24 cellular contexts compared by ENCODE assay signal in genomic region chr2:101467306-101467705, GRCh38. TPM values are rescaled to one million over a fixed set of nuclear protein-coding genes. Genes with fewer than 3 reads are reported as not detected.
DNase-seq lines count a peak whose midpoint lies in the region; ATAC-seq and TF ChIP-seq lines count a peak whose summit lies in the region.
"Had no signal": no experiment of that assay in that cellular context is flagged by ENCODE, and none has a peak within 500 bp of the region (broad histone marks: within the 10 kb centered on the region; RNA-seq: fewer than 3 reads in every experiment).

No MANE protein-coding gene starts in this region.

- no peaks in the 10 kb centered on the region for H3K9me3 Mint-ChIP-seq in WTC11
- no peaks in the 10 kb centered on the region for H3K9me3 Mint-ChIP-seq in CD8-positive, alpha-beta T cell
- H3K9me3 Mint-ChIP-seq: activated naive CD4-positive, alpha-beta T cell treated with anti-CD3 and anti-CD28 coated beads, Interleukin-2, amount 50 U/mL, for 72 hours; dendritic cell treated with granulocyte-macrophage colony-stimulating factor and Interleukin-4, amounts not matched to agents 40 ng/mL and 50 ng/mL, for 4 days had no signal

- CTCF ChIA-PET in WTC11 (lab: Charles Lee), result no interaction called here
- CTCF ChIA-PET in CD8-positive, alpha-beta T cell (lab: Charles Lee), result interaction anchor here (1.0 kb wide), 1 partner anchor 126 kb away, joined by 3 read pairs; no protein-coding TSS in a partner anchor

- peak; percentile 93 for ATAC-seq in WTC11
- ATAC-seq in CD8-positive, alpha-beta T cell, result no peak
- ATAC-seq: A549; activated CD4-positive, CD25-positive, alpha-beta regulatory T cell treated with anti-CD3 and anti-CD28 coated beads, Interleukin-2, amount 50 U/mL, for 24 hours; activated naive CD4-positive, alpha-beta T cell treated with anti-CD3 and anti-CD28 coated beads, Interleukin-2, amount 50 U/mL, for 72 hours; SK-N-SH treated with all-trans-retinoic acid at 6 μM for 48 hours had no signal

- no peak overlapping the region for H3K9ac ChIP-seq in HUES48 (ENCODE audit: low read depth, low read length)
- H3K9ac ChIP-seq: KMS-11 had no signal

- peak overlapping the region; percentile 58 for H3K27ac Mint-ChIP-seq in WTC11
- H3K27ac Mint-ChIP-seq in CD8-positive, alpha-beta T cell, result no peak overlapping the region
- H3K27ac Mint-ChIP-seq: activated naive CD4-positive, alpha-beta T cell treated with anti-CD3 and anti-CD28 coated beads, Interleukin-2, amount 50 U/mL, for 72 hours; dendritic cell treated with granulocyte-macrophage colony-stimulating factor and Interleukin-4, amounts not matched to agents 40 ng/mL and 50 ng/mL, for 4 days had no signal

- intact Hi-C loops in CD8-positive, alpha-beta T cell (cut with DNase I, micrococcal nuclease), result no loop called here

- no peaks in the 10 kb centered on the region for H3K36me3 ChIP-seq in HUES48 (ENCODE audit: control insufficient read depth, insufficient read depth, low read length)
- H3K36me3 ChIP-seq in CD8-positive, alpha-beta T cell (ENCODE audit: insufficient read depth, low read length), result no peaks in the 10 kb centered on the region
- H3K36me3 ChIP-seq: neutrophil, Peyer's patch, spleen had no signal

- H3K4me3 Mint-ChIP-seq in WTC11, result no peak overlapping the region
- H3K4me3 Mint-ChIP-seq in CD8-positive, alpha-beta T cell, result no peak overlapping the region
- H3K4me3 Mint-ChIP-seq: dendritic cell treated with granulocyte-macrophage colony-stimulating factor and Interleukin-4, amounts not matched to agents 40 ng/mL and 50 ng/mL, for 4 days had no signal

- peak overlapping the region; percentile 21 for H3K27ac ChIP-seq in HUES48 (ENCODE audit: low read depth, low read length)
- no peak overlapping the region for H3K27ac ChIP-seq in CD8-positive, alpha-beta T cell (ENCODE audit: low read depth, low read length)
- no peak overlapping the region for H3K27ac ChIP-seq in caudate nucleus (ENCODE audit: low read depth, low read length)
- H3K27ac ChIP-seq: A549, C4-2B, KMS-11, neutrophil, Peyer's patch, spleen had no signal

- no peak overlapping the region for H3K4me3 ChIP-seq in HUES48 (ENCODE audit: low read depth, low read length)
- H3K4me3 ChIP-seq in CD8-positive, alpha-beta T cell (ENCODE audit: low read depth, low read length), result no peak overlapping the region
- H3K4me3 ChIP-seq: A549, Peyer's patch, spleen had no signal

- peak; percentile 39 for DNase-seq in AG08396 (ENCODE audit: low spot score)
- no peak for DNase-seq in WTC11 (ENCODE audit: low spot score)
- peak; percentile 46 for DNase-seq in iPS-NIHi7 (ENCODE audit: extremely low spot score)
- no peak for DNase-seq in CD8-positive, alpha-beta T cell
- no peak for DNase-seq in NCI-H2171 (lab: John Stamatoyannopoulos, UW)
- DNase-seq in caudate nucleus (lab: John Stamatoyannopoulos, UW), result no peak
- DNase-seq in NAMALWA (ENCODE audit: low spot score), result no peak
- DNase-seq: activated CD8-positive, alpha-beta memory T cell treated with anti-CD3 and anti-CD28 coated beads for 24 hours; NCI-H1092; NCI-H748 treated with DMSO at 0.1 percent for 48 hours; Peyer's patch; spleen; stimulated activated CD4-positive, alpha-beta T cell treated with anti-CD3 and anti-CD28 coated beads, Interleukin-4, amount 100 ng/mL, for 4 hours; T1000 had no signal

- H3K27me3 ChIP-seq in HUES48 (ENCODE audit: control insufficient read depth, insufficient read depth, low read length), result no peaks in the 10 kb centered on the region
- no peaks in the 10 kb centered on the region for H3K27me3 ChIP-seq in CD8-positive, alpha-beta T cell (ENCODE audit: insufficient read depth, low read length)
- H3K27me3 ChIP-seq: Peyer's patch had no signal

- peaks cover 20% of the 10 kb centered on the region for H3K4me1 ChIP-seq in HUES48 (ENCODE audit: control insufficient read depth, insufficient read depth, low read length)
- H3K4me1 ChIP-seq in CD8-positive, alpha-beta T cell (ENCODE audit: insufficient read depth, low read length), result no peaks in the 10 kb centered on the region
- H3K4me1 ChIP-seq: Peyer's patch had no signal

- H3K9me3 ChIP-seq in HUES48 (ENCODE audit: control insufficient read depth, insufficient read depth, low read length), result no peaks in the 10 kb centered on the region
- H3K9me3 ChIP-seq in CD8-positive, alpha-beta T cell (ENCODE audit: low read length), result no peaks in the 10 kb centered on the region
- H3K9me3 ChIP-seq: A549, neutrophil, Peyer's patch, spleen had no signal

- H3K4me1 Mint-ChIP-seq in WTC11, result peaks cover 32% of the 10 kb centered on the region
- no peaks in the 10 kb centered on the region for H3K4me1 Mint-ChIP-seq in CD8-positive, alpha-beta T cell (ENCODE audit: low read depth)

- no peaks in the 10 kb centered on the region for H3K36me3 Mint-ChIP-seq in WTC11
- no peaks in the 10 kb centered on the region for H3K36me3 Mint-ChIP-seq in CD8-positive, alpha-beta T cell
- H3K36me3 Mint-ChIP-seq: activated naive CD4-positive, alpha-beta T cell treated with anti-CD3 and anti-CD28 coated beads, Interleukin-2, amount 50 U/mL, for 72 hours had no signal

- H3K27me3 Mint-ChIP-seq in WTC11 (ENCODE audit: low read depth), result peaks cover 9% of the 10 kb centered on the region
- H3K27me3 Mint-ChIP-seq in CD8-positive, alpha-beta T cell (ENCODE audit: low read depth), result no peaks in the 10 kb centered on the region

- no peak for TF ChIP-seq CTCF in WTC11 (IDR thresholded peaks at IDR 0.05)
- no peak for TF ChIP-seq CTCF in CD8-positive, alpha-beta T cell (IDR thresholded peaks at IDR 0.05)

- POLR2A ChIA-PET in WTC11 (lab: Charles Lee), result no interaction called here
- POLR2A ChIA-PET in CD8-positive, alpha-beta T cell (lab: Charles Lee), result no interaction called here

TF ChIP-seq in WTC11, 78 proteins besides CTCF, POLR2A, EP300 and RAD21 (continues in another document):
- no peak for TF ChIP-seq PRRX2 (CRISPR knock-in tag; IDR thresholded peaks at IDR 0.05)
- no peak for TF ChIP-seq GABPB1 (CRISPR knock-in tag; IDR thresholded peaks at IDR 0.05)
- TF ChIP-seq MXD4 (CRISPR knock-in tag; IDR thresholded peaks at IDR 0.05; ENCODE audit: borderline replicate concordance), result no peak
- TF ChIP-seq, protein P1, sequence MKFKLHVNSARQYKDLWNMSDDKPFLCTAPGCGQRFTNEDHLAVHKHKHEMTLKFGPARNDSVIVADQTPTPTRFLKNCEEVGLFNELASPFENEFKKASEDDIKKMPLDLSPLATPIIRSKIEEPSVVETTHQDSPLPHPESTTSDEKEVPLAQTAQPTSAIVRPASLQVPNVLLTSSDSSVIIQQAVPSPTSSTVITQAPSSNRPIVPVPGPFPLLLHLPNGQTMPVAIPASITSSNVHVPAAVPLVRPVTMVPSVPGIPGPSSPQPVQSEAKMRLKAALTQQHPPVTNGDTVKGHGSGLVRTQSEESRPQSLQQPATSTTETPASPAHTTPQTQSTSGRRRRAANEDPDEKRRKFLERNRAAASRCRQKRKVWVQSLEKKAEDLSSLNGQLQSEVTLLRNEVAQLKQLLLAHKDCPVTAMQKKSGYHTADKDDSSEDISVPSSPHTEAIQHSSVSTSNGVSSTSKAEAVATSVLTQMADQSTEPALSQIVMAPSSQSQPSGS (CRISPR knock-in tag; IDR thresholded peaks at IDR 0.05; ENCODE audit: borderline replicate concordance, low read depth), result no peak
- no peak for TF ChIP-seq ZNF263 (CRISPR knock-in tag; IDR thresholded peaks at IDR 0.05; ENCODE audit: low read depth)
- TF ChIP-seq ZNF416 (CRISPR knock-in tag; IDR thresholded peaks at IDR 0.05), result no peak
- TF ChIP-seq HMGA2 (CRISPR knock-in tag; IDR thresholded peaks at IDR 0.05), result no peak
- TF ChIP-seq, protein P2, sequence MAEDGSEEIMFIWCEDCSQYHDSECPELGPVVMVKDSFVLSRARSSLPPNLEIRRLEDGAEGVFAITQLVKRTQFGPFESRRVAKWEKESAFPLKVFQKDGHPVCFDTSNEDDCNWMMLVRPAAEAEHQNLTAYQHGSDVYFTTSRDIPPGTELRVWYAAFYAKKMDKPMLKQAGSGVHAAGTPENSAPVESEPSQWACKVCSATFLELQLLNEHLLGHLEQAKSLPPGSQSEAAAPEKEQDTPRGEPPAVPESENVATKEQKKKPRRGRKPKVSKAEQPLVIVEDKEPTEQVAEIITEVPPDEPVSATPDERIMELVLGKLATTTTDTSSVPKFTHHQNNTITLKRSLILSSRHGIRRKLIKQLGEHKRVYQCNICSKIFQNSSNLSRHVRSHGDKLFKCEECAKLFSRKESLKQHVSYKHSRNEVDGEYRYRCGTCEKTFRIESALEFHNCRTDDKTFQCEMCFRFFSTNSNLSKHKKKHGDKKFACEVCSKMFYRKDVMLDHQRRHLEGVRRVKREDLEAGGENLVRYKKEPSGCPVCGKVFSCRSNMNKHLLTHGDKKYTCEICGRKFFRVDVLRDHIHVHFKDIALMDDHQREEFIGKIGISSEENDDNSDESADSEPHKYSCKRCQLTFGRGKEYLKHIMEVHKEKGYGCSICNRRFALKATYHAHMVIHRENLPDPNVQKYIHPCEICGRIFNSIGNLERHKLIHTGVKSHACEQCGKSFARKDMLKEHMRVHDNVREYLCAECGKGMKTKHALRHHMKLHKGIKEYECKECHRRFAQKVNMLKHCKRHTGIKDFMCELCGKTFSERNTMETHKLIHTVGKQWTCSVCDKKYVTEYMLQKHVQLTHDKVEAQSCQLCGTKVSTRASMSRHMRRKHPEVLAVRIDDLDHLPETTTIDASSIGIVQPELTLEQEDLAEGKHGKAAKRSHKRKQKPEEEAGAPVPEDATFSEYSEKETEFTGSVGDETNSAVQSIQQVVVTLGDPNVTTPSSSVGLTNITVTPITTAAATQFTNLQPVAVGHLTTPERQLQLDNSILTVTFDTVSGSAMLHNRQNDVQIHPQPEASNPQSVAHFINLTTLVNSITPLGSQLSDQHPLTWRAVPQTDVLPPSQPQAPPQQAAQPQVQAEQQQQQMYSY (CRISPR knock-in tag; IDR thresholded peaks at IDR 0.05), result no peak
- no peak for TF ChIP-seq EMX1 (CRISPR knock-in tag; IDR thresholded peaks at IDR 0.05)
- no peak for TF ChIP-seq ETV6 (CRISPR knock-in tag; IDR thresholded peaks at IDR 0.05)

RNA-seq across cellular contexts. Expression of gene RFX8, which starts 7.6 kb away (rescaled TPM):
- 0.16 to 0.28 TPM (median 0.21 TPM) in 3 replicates for total RNA-seq in WTC11 (2021)
- total RNA-seq in CD8-positive, alpha-beta T cell, result not detected
- total RNA-seq: Peyer's patch, ureter had no signal

Comparison
In these comparisons a context has a peak if more than half of its experiments do, and no peak if none do; other contexts are left out.
1. DNase-seq: peak in AG08396 (single experiment) and iPS-NIHi7 (single experiment); none in WTC11 (single experiment), CD8-positive, alpha-beta T cell (0 of 7), NCI-H2171 (single experiment), caudate nucleus (0 of 61) and NAMALWA (single experiment).